1 cellular context compared by ENCODE assay signal in genomic region chr4:112145326-112145819, GRCh38.
TF ChIP-seq lines count a peak whose summit lies in the region.

TSS of gene FAM241A (plus strand) at chr4:112145454. CDS start at chr4:112145581, 127 bp downstream.

TF ChIP-seq in HepG2, 621 proteins besides CTCF, POLR2A, EP300 and RAD21 (continued from another document and continues in another):
- TF ChIP-seq TAF1 (CRISPR knock-in tag; IDR thresholded peaks at IDR 0.05) = no peak; the same call in 1 of the 2 replicates
- TF ChIP-seq RBM39 (IDR thresholded peaks at IDR 0.05; ENCODE audit: low read depth, low read length, poor library complexity, severe bottlenecking) = no peak
- TF ChIP-seq FOXK1 (CRISPR knock-in tag; IDR thresholded peaks at IDR 0.05; ENCODE audit: borderline replicate concordance, low read depth) = no peak
- no peak for TF ChIP-seq ZNF362 (CRISPR knock-in tag; IDR thresholded peaks at IDR 0.05; ENCODE audit: borderline replicate concordance)
- TF ChIP-seq ZNF367 (CRISPR knock-in tag; IDR thresholded peaks at IDR 0.05; ENCODE audit: borderline replicate concordance) = no peak
- TF ChIP-seq ZNF224 (CRISPR knock-in tag; IDR thresholded peaks at IDR 0.05) = no peak
- TF ChIP-seq ZNF724P (CRISPR knock-in tag; IDR thresholded peaks at IDR 0.05; ENCODE audit: borderline replicate concordance) = no peak; the same call in 1 of the 2 replicates
- TF ChIP-seq U2AF1 (optimal IDR thresholded peaks at IDR 0.05; ENCODE audit: low read depth, low read length) = no peak
- no peak for TF ChIP-seq ZSCAN22 (CRISPR knock-in tag; IDR thresholded peaks at IDR 0.05)
- TF ChIP-seq DRAP1 (CRISPR knock-in tag; IDR thresholded peaks at IDR 0.05) = peak; percentile 86
- no peak for TF ChIP-seq PATZ1 (CRISPR knock-in tag; IDR thresholded peaks at IDR 0.05)
- TF ChIP-seq KMT2A (CRISPR knock-in tag; IDR thresholded peaks at IDR 0.05) = peak; percentile 7; the same call in 1 of the 2 replicates
- no peak for TF ChIP-seq RXRA (CRISPR knock-in tag; IDR thresholded peaks at IDR 0.05)
- TF ChIP-seq ZBTB40 (IDR thresholded peaks at IDR 0.05) = no peak
- TF ChIP-seq ZBTB40 (CRISPR knock-in tag; IDR thresholded peaks at IDR 0.05) = 0 out of 2 replicates have a peak, but pooled peaks have one; percentile 19
- TF ChIP-seq ZNF570 (CRISPR knock-in tag; IDR thresholded peaks at IDR 0.05; ENCODE audit: borderline replicate concordance) = no peak
- no peak for TF ChIP-seq ARNTL (CRISPR knock-in tag; IDR thresholded peaks at IDR 0.05)
- TF ChIP-seq MIXL1 (CRISPR knock-in tag; IDR thresholded peaks at IDR 0.05) = no peak
- peak; percentile 55; the same call in 1 of the 2 replicates for TF ChIP-seq ZNF441 (CRISPR knock-in tag; IDR thresholded peaks at IDR 0.05; ENCODE audit: borderline replicate concordance)
- no peak for TF ChIP-seq SUZ12 (IDR thresholded peaks at IDR 0.05; ENCODE audit: low read depth, low read length)
- no peak for TF ChIP-seq SMAD9 (CRISPR knock-in tag; IDR thresholded peaks at IDR 0.05)
- TF ChIP-seq TBX3 (IDR thresholded peaks at IDR 0.05; ENCODE audit: borderline replicate concordance) = no peak
- TF ChIP-seq NONO (IDR thresholded peaks at IDR 0.05) = no peak
- TF ChIP-seq NONO (CRISPR knock-in tag; conservative IDR thresholded peaks at IDR 0.05) = peak; percentile 62; the same call in 1 of the 2 replicates
- TF ChIP-seq FOSL1 (CRISPR knock-in tag; IDR thresholded peaks at IDR 0.05; ENCODE audit: borderline replicate concordance) = no peak
- no peak for TF ChIP-seq E2F5 (CRISPR knock-in tag; conservative IDR thresholded peaks at IDR 0.05)
- no peak for TF ChIP-seq ZNF678 (CRISPR knock-in tag; IDR thresholded peaks at IDR 0.05)
- no peak for TF ChIP-seq NR1H2 (CRISPR knock-in tag; IDR thresholded peaks at IDR 0.05; ENCODE audit: borderline replicate concordance, low read depth)
- TF ChIP-seq ZNF75D (CRISPR knock-in tag; IDR thresholded peaks at IDR 0.05; ENCODE audit: borderline replicate concordance) = no peak
- TF ChIP-seq MTA3 (CRISPR knock-in tag; IDR thresholded peaks at IDR 0.05) = no peak
- no peak for TF ChIP-seq ZGPAT (CRISPR knock-in tag; IDR thresholded peaks at IDR 0.05)
- TF ChIP-seq CBX1 (IDR thresholded peaks at IDR 0.05; ENCODE audit: low read depth) = no peak
- TF ChIP-seq PBX3 (CRISPR knock-in tag; IDR thresholded peaks at IDR 0.05; ENCODE audit: borderline replicate concordance) = no peak
- no peak for TF ChIP-seq BATF2 (CRISPR knock-in tag; IDR thresholded peaks at IDR 0.05)
- peak; percentile 91 for TF ChIP-seq ZNF777 (CRISPR knock-in tag; IDR thresholded peaks at IDR 0.05)
- TF ChIP-seq CERS6 (CRISPR knock-in tag; IDR thresholded peaks at IDR 0.05) = no peak
- TF ChIP-seq FOXA3 (CRISPR knock-in tag; IDR thresholded peaks at IDR 0.05) = peak; percentile 24; the same call in 1 of the 2 replicates
- no peak for TF ChIP-seq SOX6 (IDR thresholded peaks at IDR 0.05)
- TF ChIP-seq SOX6 (CRISPR knock-in tag; IDR thresholded peaks at IDR 0.05) = no peak
- no peak for TF ChIP-seq RXRB (CRISPR knock-in tag; IDR thresholded peaks at IDR 0.05; ENCODE audit: borderline replicate concordance)
- no peak for TF ChIP-seq PREB (CRISPR knock-in tag; IDR thresholded peaks at IDR 0.05)
- TF ChIP-seq ZNF550 (CRISPR knock-in tag; IDR thresholded peaks at IDR 0.05; ENCODE audit: borderline replicate concordance) = no peak
- no peak for TF ChIP-seq MYPOP (CRISPR knock-in tag; IDR thresholded peaks at IDR 0.05)
- TF ChIP-seq TGIF2 (CRISPR knock-in tag; IDR thresholded peaks at IDR 0.05) = peak; percentile 16; the same call in 1 of the 2 replicates
- TF ChIP-seq TEAD3 (CRISPR knock-in tag; optimal IDR thresholded peaks at IDR 0.05; ENCODE audit: borderline replicate concordance) = no peak
- no peak for TF ChIP-seq SETDB1 (CRISPR knock-in tag; IDR thresholded peaks at IDR 0.05; ENCODE audit: borderline replicate concordance)
